8 cellular contexts compared by ENCODE assay signal in the genomic region with DNA sequence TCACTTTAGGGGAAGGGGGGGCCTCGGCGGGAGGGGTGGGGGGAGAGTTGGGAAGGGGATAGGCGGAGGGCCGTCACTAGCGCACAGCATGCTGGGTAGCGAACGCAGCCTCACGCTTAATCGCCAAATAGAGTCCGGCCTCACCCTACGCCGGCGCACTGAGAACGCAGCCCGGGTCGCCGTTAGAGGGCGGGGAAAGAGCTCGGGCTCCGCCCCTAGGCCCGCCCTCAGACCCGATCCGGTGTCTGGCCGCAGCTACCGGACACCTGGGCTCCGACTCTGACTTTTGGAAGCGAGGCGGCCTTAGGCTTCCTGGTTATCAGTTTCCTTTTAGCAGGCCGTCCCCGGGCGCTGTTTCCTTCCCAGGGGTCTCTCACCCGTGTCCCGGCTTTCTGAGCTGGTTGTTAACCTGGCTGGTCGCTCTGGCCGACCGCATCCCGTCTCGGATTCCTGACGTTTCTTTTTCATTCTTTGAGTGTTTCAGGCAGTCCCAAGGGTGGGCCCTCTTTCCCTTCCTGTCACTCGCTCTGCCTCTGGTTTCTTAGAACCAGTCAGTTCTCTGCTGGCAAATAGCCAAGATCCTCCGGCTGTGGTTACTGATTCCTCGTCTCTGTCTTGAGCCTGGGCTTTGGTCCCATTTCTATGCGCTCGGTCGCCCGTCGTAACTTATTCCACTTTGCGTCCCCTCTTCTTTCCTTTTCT. TPM values are rescaled to one million over a fixed set of nuclear protein-coding genes. Genes with fewer than 3 reads are reported as not detected.
DNase-seq lines count a peak whose midpoint lies in the region; ATAC-seq and TF ChIP-seq lines count a peak whose summit lies in the region.

No MANE protein-coding gene starts in this region.

- intact Hi-C loops in mucosa of descending colon (cut with DNase I, micrococcal nuclease) = no loop called here

- peak; percentile 91 for ATAC-seq in GM21528 (IDR thresholded peaks at IDR 0.05; ENCODE audit: low FRiP score, unreplicated experiment)
- ATAC-seq in mucosa of descending colon = peak; percentile 96

- H3K4me2 ChIP-seq in OCI-LY3 (ENCODE audit: low read length) = peak overlapping the region; percentile 85

- H3K36me3 ChIP-seq in OCI-LY3 (replicated peaks; ENCODE audit: low read depth, low read length) (peaks cover 7% of the 10 kb centered on the region), mucosa of descending colon (ENCODE audit: low read depth) (no peaks in the 10 kb centered on the region)

- peaks cover 54% of the 10 kb centered on the region for H3K79me2 ChIP-seq in OCI-LY3 (ENCODE audit: low read length)

- peak overlapping the region; percentile 98 for H3K9ac ChIP-seq in OCI-LY3 (ENCODE audit: low read length)

- peaks cover 21% of the 10 kb centered on the region for H4K20me1 ChIP-seq in OCI-LY3 (ENCODE audit: insufficient read depth, low read length)

- H3K4me3 ChIP-seq in OCI-LY3 (ENCODE audit: low read length) = peak overlapping the region; percentile 99
- peak overlapping the region; percentile 96 for H3K4me3 ChIP-seq in mucosa of descending colon

- H3K4me1 ChIP-seq in OCI-LY3 (ENCODE audit: low read length) (peaks cover 19% of the 10 kb centered on the region), mucosa of descending colon (ENCODE audit: low read depth) (peaks cover 13% of the 10 kb centered on the region)

- DNase-seq in DMS 273 treated with DMSO at 0.1 percent for 48 hours (lab: John Stamatoyannopoulos, UW) (peak; percentile 91), HuH-7.5 (ENCODE audit: low spot score) (peak; percentile 95), activated T-cell treated with anti-CD3 and anti-CD28 coated beads for 4 hours (peak; percentile 84), epithelial cell of prostate (ENCODE audit: low read depth, low spot score) (peak; percentile 87), mucosa of descending colon (peak; percentile 97 to 98 (median 97))
- DNase-seq in stimulated activated CD8-positive, alpha-beta memory T cell treated with anti-CD3 and anti-CD28 coated beads, Interleukin-4, amount 100 ng/mL, for 1 hour (ENCODE audit: low read depth in 2 of 2, low spot score in 1 of 2) = peak; percentile 69 to 84

- no peak for TF ChIP-seq CTCF in OCI-LY3 (IDR thresholded peaks at IDR 0.05; ENCODE audit: low read depth, low read length)
- peak; percentile 9 for TF ChIP-seq CTCF in mucosa of descending colon (IDR thresholded peaks at IDR 0.05)

- no peaks in the 10 kb centered on the region for H3K9me3 ChIP-seq in OCI-LY3 (ENCODE audit: insufficient read depth, low read length)
- no peaks in the 10 kb centered on the region for H3K9me3 ChIP-seq in mucosa of descending colon

- no peaks in the 10 kb centered on the region for H3K27me3 ChIP-seq in OCI-LY3 (ENCODE audit: low read depth, low read length)

- H3K27ac ChIP-seq in OCI-LY3 (ENCODE audit: low read length) = peak overlapping the region; percentile 74
- H3K27ac ChIP-seq in epithelial cell of prostate = peak overlapping the region; percentile 98

- peak overlapping the region; percentile 85 for H2AFZ ChIP-seq in OCI-LY3 (ENCODE audit: low read depth, low read length)

RNA-seq across cellular contexts. Expression of gene STRN3, which starts 0.4 kb away (rescaled TPM):
- 10 to 100 TPM; 46.0 to 61.9 (median 46.3) TPM for total RNA-seq in mucosa of descending colon

RNA-seq across cellular contexts. Expression of gene AP4S1, which starts 1.1 kb away (rescaled TPM):
- 1 to 10 TPM; 3.0 to 9.9 (median 4.0) TPM for total RNA-seq in mucosa of descending colon

Comparison
In these comparisons a context has a peak if more than half of its experiments do, and no peak if none do; other contexts are left out.
1. Peak in every context shown above with its lines: DNase-seq, ATAC-seq, H3K4me3 ChIP-seq and H3K27ac ChIP-seq.